Comparison of ENCODE assay signal across 9 cellular contexts in the genomic region with DNA sequence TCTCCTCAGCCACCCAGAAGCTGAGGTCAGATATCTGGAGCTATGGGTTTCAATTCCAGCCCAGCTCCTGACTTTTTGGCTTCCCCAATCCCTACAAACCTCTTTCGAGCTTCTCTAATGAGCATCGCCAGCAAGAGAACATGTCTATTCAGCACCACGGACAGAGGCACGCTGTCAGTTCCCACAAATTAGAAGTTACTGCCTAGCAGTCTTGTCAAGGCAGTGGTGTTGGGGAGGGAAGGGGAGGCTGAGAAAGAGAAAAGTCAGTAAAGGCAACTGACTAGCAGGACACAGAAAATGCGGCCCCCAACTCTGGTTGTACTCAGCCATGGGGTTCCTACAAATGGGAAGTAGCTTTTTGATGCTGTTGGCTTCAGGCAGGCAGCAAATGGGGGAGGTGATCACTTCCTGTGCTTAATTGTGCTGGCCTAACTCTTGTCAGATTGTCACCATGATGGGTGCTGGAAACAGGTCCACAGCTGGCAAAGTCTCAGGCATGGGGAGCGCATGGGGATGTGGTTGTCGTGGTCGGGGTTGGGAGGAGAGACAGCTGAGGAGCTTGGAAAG.
DNase-seq lines count a peak whose midpoint lies in the region; ATAC-seq and TF ChIP-seq lines count a peak whose summit lies in the region.
"Had no signal": no experiment of that assay in that cellular context is flagged by ENCODE, and none has a peak within 500 bp of the region (broad histone marks: within the 10 kb centered on the region; RNA-seq: fewer than 3 reads in every experiment).

No MANE protein-coding gene starts in this region.

- DNase-seq in AG20443 (ENCODE audit: low spot score) (peak; percentile 72), iris pigment epithelial cell (ENCODE audit: low read depth) (peak; percentile 59), CD14-positive monocyte (ENCODE audit: low spot score) (no peak), SK-N-DZ (ENCODE audit: low spot score) (no peak)
- peak; percentile 3 for DNase-seq in activated CD4-positive, alpha-beta T cell treated with anti-CD3 and anti-CD28 coated beads, Interleukin-2, amount 50 U/mL, for 1 hour

- POLR2A ChIA-PET in HEK293 (lab: Yijun Ruan, JAX): no interaction called here

- H3K36me3 Mint-ChIP-seq in CD14-positive monocyte: no peaks in the 10 kb centered on the region

- no peak overlapping the region for H3K27ac Mint-ChIP-seq in CD14-positive monocyte

- no peaks in the 10 kb centered on the region for H3K9me3 ChIP-seq in HEK293 (ENCODE audit: control insufficient read depth, insufficient read depth, low read depth, low read length)
- H3K9me3 ChIP-seq: neutrophil had no signal

- H3K4me3 ChIP-seq in HEK293 (ENCODE audit: low read depth, low read length): no peak overlapping the region

- ATAC-seq in GM18909 (IDR thresholded peaks at IDR 0.05; ENCODE audit: poor library complexity, unreplicated experiment) (no peak), GM19455 (IDR thresholded peaks at IDR 0.05; ENCODE audit: unreplicated experiment) (no peak)

- H3K4me3 Mint-ChIP-seq in CD14-positive monocyte: no peak overlapping the region

- H3K27ac ChIP-seq in HEK293 (ENCODE audit: extremely low read depth, low read depth, low read length): no peak overlapping the region
- H3K27ac ChIP-seq: neutrophil had no signal

- no peaks in the 10 kb centered on the region for H3K4me1 Mint-ChIP-seq in CD14-positive monocyte

- peaks cover 0 to 2% (median 0%) of the 10 kb centered on the region in 7 donors for H3K9me3 Mint-ChIP-seq in CD14-positive monocyte

- peaks cover 2 to 8% (median 6%) of the 10 kb centered on the region in 3 donors for H3K27me3 Mint-ChIP-seq in CD14-positive monocyte (ENCODE audit: low read depth in 3 of 3)

- CTCF ChIA-PET in HEK293 (lab: Yijun Ruan, JAX): interaction anchor here (0.6 to 1.0 kb wide), 3 partner anchors 12 to 156 kb away, joined by 3 read pairs; no protein-coding TSS in a partner anchor

- TF ChIP-seq CTCF in HEK293 (tag by site-specific recombination; IDR thresholded peaks at IDR 0.05) (no peak), CD14-positive monocyte (IDR thresholded peaks at IDR 0.05) (no peak)

- H3K4me1 ChIP-seq in HEK293 (ENCODE audit: control insufficient read depth, insufficient read depth, low read length): no peaks in the 10 kb centered on the region

- no peaks in the 10 kb centered on the region for H3K36me3 ChIP-seq in HEK293 (ENCODE audit: control insufficient read depth in 2 of 2, insufficient read depth in 1 of 2, low read length in 2 of 2)
- H3K36me3 ChIP-seq: neutrophil had no signal

- intact Hi-C loops in CD14-positive monocyte (cut with micrococcal nuclease): no loop called here

TF ChIP-seq in HEK293, 187 proteins besides CTCF, POLR2A, EP300 and RAD21:
- TF ChIP-seq REST (tag by site-specific recombination; IDR thresholded peaks at IDR 0.05) (peak; percentile 95), ZNF791 (tag by site-specific recombination; IDR thresholded peaks at IDR 0.05) (no peak)
TF ChIP-seq in HEK293: peak in this region for 1.

Comparison
In these comparisons a context has a peak if more than half of its experiments do, and no peak if none do; other contexts are left out.
1. DNase-seq: peak in AG20443 (single experiment), activated CD4-positive, alpha-beta T cell treated with anti-CD3 and anti-CD28 coated beads, Interleukin-2, amount 50 U/mL, for 1 hour (single experiment) and iris pigment epithelial cell (single experiment); none in CD14-positive monocyte (single experiment) and SK-N-DZ (single experiment).